Comparison of ENCODE assay signal across 8 cellular contexts in genomic region chr17:181213-182163, GRCh38. TPM values are rescaled to one million over a fixed set of nuclear protein-coding genes. Genes with fewer than 3 reads are reported as not detected.
DNase-seq lines count a peak whose midpoint lies in the region; ATAC-seq, FAIRE-seq and TF ChIP-seq lines count a peak whose summit lies in the region.

DOC2B (minus strand) TSS chr17:181650; CDS start chr17:181479, 171 bp downstream.

- H3K23me2 ChIP-seq in H1 (ENCODE audit: low read depth, low read length): peaks cover 9% of the 10 kb centered on the region; the same call in 1 of the 2 replicates

- no peak for ATAC-seq in HG03354 (IDR thresholded peaks at IDR 0.05; ENCODE audit: poor library complexity, severe bottlenecking, unreplicated experiment)

- H2BK12ac ChIP-seq in H1 (ENCODE audit: low read depth, low read length) (peak within 1 kb of the TSS; percentile 96), mesenchymal stem cell (ENCODE audit: low read length in 2 of 2) (no peak within 1 kb of the TSS)

- H3K27me3 ChIP-seq in CD8-positive, alpha-beta memory T cell (ENCODE audit: insufficient read depth, low read length, poor library complexity, severe bottlenecking): peaks cover 16% of the 10 kb centered on the region
- H3K27me3 ChIP-seq in H1 (replicated peaks in 1 of 4; ENCODE audit: control insufficient read depth in 3 of 4, extremely low read depth in 1 of 4, insufficient read depth in 3 of 4, low read length in 3 of 4) (peaks cover 19 to 62% (median 42%) of the 10 kb centered on the region in 4 experiments), mesenchymal stem cell (ENCODE audit: control insufficient read depth in 1 of 2, insufficient read depth in 1 of 2, low read length in 2 of 2) (peaks cover 72 to 77% of the 10 kb centered on the region in 2 experiments)

- POLR2A ChIA-PET in CD8-positive, alpha-beta memory T cell (lab: Charles Lee): no interaction called here
- POLR2A ChIA-PET in H1 (lab: Charles Lee; ENCODE audit: partially characterized antibody): interaction anchor here (0.9 to 1.9 kb wide), 4 partner anchors 11 to 110 kb away, joined by 3 to 6 read pairs (median 4); no protein-coding TSS in a partner anchor

- H2BK5ac ChIP-seq in H1 (ENCODE audit: low read depth, low read length): no peak within 1 kb of the TSS
- H2BK5ac ChIP-seq in mesenchymal stem cell (ENCODE audit: low read depth, low read length, poor library complexity, severe bottlenecking): no peak within 1 kb of the TSS

- TF ChIP-seq EP300 in H1 (IDR thresholded peaks at IDR 0.05; ENCODE audit: borderline replicate concordance in 1 of 2, low read depth in 2 of 2, low read length in 2 of 2): no peak

- H3K4me3 ChIP-seq in CD8-positive, alpha-beta memory T cell (ENCODE audit: low read length): no peak within 1 kb of the TSS
- H3K4me3 ChIP-seq in H1 (ENCODE audit: extremely low read depth in 1 of 4, insufficient read depth in 2 of 4, low read depth in 3 of 4, low read length in 4 of 4): peak within 1 kb of the TSS; percentile 34 to 73 (median 47)
- peak within 1 kb of the TSS; percentile 28 to 41 for H3K4me3 ChIP-seq in mesenchymal stem cell (ENCODE audit: insufficient read depth in 1 of 2, low read depth in 1 of 2, low read length in 2 of 2)

- no peaks in the 10 kb centered on the region for H3K4me1 ChIP-seq in CD8-positive, alpha-beta memory T cell (ENCODE audit: insufficient read depth, low read length)
- H3K4me1 ChIP-seq in H1 (replicated peaks in 1 of 4; ENCODE audit: control insufficient read depth in 3 of 4, insufficient read depth in 4 of 4, low read length in 3 of 4) (peaks cover 6 to 15% (median 10%) of the 10 kb centered on the region in 4 experiments), mesenchymal stem cell (ENCODE audit: control insufficient read depth, insufficient read depth, low read depth, low read length) (peaks cover 17% of the 10 kb centered on the region)

- WGBS in H1 (ENCODE audit: extremely low coverage in 1 of 2, insufficient coverage in 1 of 2, insufficient read length in 1 of 2, insufficient replicate concordance in 2 of 2, low coverage in 1 of 2, low lambda C conversion rate in 2 of 2, missing lambda C conversion rate in 1 of 2), 2 experiments: 19% methylated on average over 72 of the region's 128 CpGs; no CpG with 5 or more reads in 1 of the 2 experiments
- WGBS in mesenchymal stem cell: 11% methylated on average over 121 of the region's 128 CpGs

- H3K9ac ChIP-seq in H1 (replicated peaks in 1 of 4; ENCODE audit: extremely low read depth in 1 of 4, low read depth in 3 of 4, low read length in 3 of 4): no peak within 1 kb of the TSS; a peak in 2 of 7 replicates
- no peak within 1 kb of the TSS for H3K9ac ChIP-seq in mesenchymal stem cell (ENCODE audit: low read length)

- peak within 1 kb of the TSS; percentile 9 for H3K4ac ChIP-seq in H1 (replicated peaks; ENCODE audit: insufficient read length, low read depth, low read length)
- no peak within 1 kb of the TSS for H3K4ac ChIP-seq in mesenchymal stem cell (ENCODE audit: low read depth in 1 of 2, low read length in 2 of 2)

- H2BK15ac ChIP-seq in H1 (ENCODE audit: low read length) (peak within 1 kb of the TSS; percentile 34; the same call in 1 of the 2 replicates), mesenchymal stem cell (ENCODE audit: low read depth, poor library complexity, severe bottlenecking) (no peak within 1 kb of the TSS)

- H3K79me1 ChIP-seq in H1 (ENCODE audit: low read depth, low read length) (no peaks in the 10 kb centered on the region), mesenchymal stem cell (replicated peaks; ENCODE audit: low read length, poor library complexity, severe bottlenecking) (no peaks in the 10 kb centered on the region)

- CTCF ChIA-PET in CD8-positive, alpha-beta memory T cell (lab: Charles Lee): no interaction called here
- CTCF ChIA-PET in H1 (lab: Charles Lee; ENCODE audit: partially characterized antibody): interaction anchor here (1.1 to 1.8 kb wide), 4 partner anchors 17 to 194 kb away, joined by 3 to 7 read pairs (median 4); no protein-coding TSS in a partner anchor

- H3K4me2 ChIP-seq in H1 (ENCODE audit: insufficient read depth in 1 of 2, low read depth in 2 of 2, low read length in 2 of 2): peak within 1 kb of the TSS; percentile 68 to 79
- peak within 1 kb of the TSS; percentile 73 for H3K4me2 ChIP-seq in mesenchymal stem cell (ENCODE audit: low read length, poor library complexity, severe bottlenecking)

- no peak within 1 kb of the TSS for H3K27ac ChIP-seq in CD8-positive, alpha-beta memory T cell (ENCODE audit: low read depth, low read length)
- no peak within 1 kb of the TSS for H3K27ac ChIP-seq in H1 (ENCODE audit: low read depth, low read length)
- no peak within 1 kb of the TSS for H3K27ac ChIP-seq in mesenchymal stem cell (ENCODE audit: low read length, poor library complexity, severe bottlenecking)

- H3K36me3 ChIP-seq in CD8-positive, alpha-beta memory T cell (ENCODE audit: insufficient read depth, low read length): no peaks in the 10 kb centered on the region
- H3K36me3 ChIP-seq in H1 (ENCODE audit: control insufficient read depth in 2 of 4, insufficient read depth in 4 of 4, low read length in 3 of 4): no peaks in the 10 kb centered on the region
- H3K36me3 ChIP-seq in mesenchymal stem cell (ENCODE audit: control insufficient read depth in 1 of 2, insufficient read depth in 2 of 2, low read depth in 1 of 2, low read length in 2 of 2): peaks cover 0 to 6% of the 10 kb centered on the region in 2 experiments

- peak in 1 of 2 experiments; percentile 7; a peak in 2 of 4 replicates for TF ChIP-seq RAD21 in H1 (IDR thresholded peaks at IDR 0.05 in 1 of 2, conservative IDR thresholded peaks at IDR 0.05 in 1 of 2; ENCODE audit: low read depth in 2 of 2, low read length in 2 of 2)

- H3K27me3 Mint-ChIP-seq in CD8-positive, alpha-beta memory T cell: peaks cover 47 to 49% of the 10 kb centered on the region in 2 donors

- no peak within 1 kb of the TSS for H3K14ac ChIP-seq in H1 (ENCODE audit: insufficient read length)
- no peak within 1 kb of the TSS for H3K14ac ChIP-seq in mesenchymal stem cell (ENCODE audit: low read length in 2 of 2)

- H2BK120ac ChIP-seq in H1 (replicated peaks; ENCODE audit: low read depth, low read length): no peak within 1 kb of the TSS
- no peak within 1 kb of the TSS for H2BK120ac ChIP-seq in mesenchymal stem cell (ENCODE audit: low read depth, low read length)

- no peak for DNase-seq in CD8-positive, alpha-beta memory T cell
- DNase-seq in NCI-H82 treated with DMSO at 0.1 percent for 48 hours (lab: John Stamatoyannopoulos, UW; ENCODE audit: unreplicated experiment) (peak; percentile 25), H1 (ENCODE audit: low read depth in 1 of 2, low spot score in 2 of 2) (peak in 1 of 2 experiments; percentile 57), mesenchymal stem cell (peak; percentile 48), medulla oblongata (ENCODE audit: extremely low spot score) (no peak)
- DNase-seq in effector CD4-positive, alpha-beta T cell: no peak

- H3K9me3 Mint-ChIP-seq in CD8-positive, alpha-beta memory T cell: no peaks in the 10 kb centered on the region

- peak within 1 kb of the TSS; percentile 75 for H3K18ac ChIP-seq in H1 (ENCODE audit: extremely low read depth, low read length)
- H3K18ac ChIP-seq in mesenchymal stem cell (ENCODE audit: low read depth in 1 of 2, low read length in 2 of 2): no peak within 1 kb of the TSS

- H3K23ac ChIP-seq in H1 (ENCODE audit: insufficient read length): no peak within 1 kb of the TSS
- no peak within 1 kb of the TSS for H3K23ac ChIP-seq in mesenchymal stem cell (ENCODE audit: low read length in 2 of 2)

- no peak within 1 kb of the TSS for H3K56ac ChIP-seq in H1 (replicated peaks; ENCODE audit: insufficient read length, low read depth, low read length)

- H4K91ac ChIP-seq in H1 (replicated peaks; ENCODE audit: insufficient read length, low read length): no peak within 1 kb of the TSS
- H4K91ac ChIP-seq in mesenchymal stem cell (ENCODE audit: low read length): no peak within 1 kb of the TSS

- H3K36me3 Mint-ChIP-seq in CD8-positive, alpha-beta memory T cell: no peaks in the 10 kb centered on the region

- H2BK20ac ChIP-seq in H1 (ENCODE audit: low read length): peak within 1 kb of the TSS; percentile 93; the same call in 1 of the 2 replicates

- H3K4me1 Mint-ChIP-seq in CD8-positive, alpha-beta memory T cell: peaks cover 4 to 25% (median 8%) of the 10 kb centered on the region in 3 donors

- peak within 1 kb of the TSS; percentile 94 for H4K8ac ChIP-seq in H1 (ENCODE audit: extremely low read depth, insufficient read depth, low read length)
- H4K8ac ChIP-seq in mesenchymal stem cell (ENCODE audit: low read length): no peak within 1 kb of the TSS

- peak within 1 kb of the TSS; percentile 78; the same call in 1 of the 2 replicates for H2AFZ ChIP-seq in H1 (ENCODE audit: low read length)
- H2AFZ ChIP-seq in mesenchymal stem cell (ENCODE audit: low read depth, low read length): no peak within 1 kb of the TSS

- peak within 1 kb of the TSS; percentile 13 to 67 (median 42) for H3K4me3 Mint-ChIP-seq in CD8-positive, alpha-beta memory T cell

- H4K20me1 ChIP-seq in H1 (replicated peaks in 1 of 2; ENCODE audit: control insufficient read depth in 1 of 2, insufficient read depth in 2 of 2, low read length in 2 of 2): no peaks in the 10 kb centered on the region

- peak within 1 kb of the TSS in 1 of 8 donors; percentile 31 for H3K27ac Mint-ChIP-seq in CD8-positive, alpha-beta memory T cell

- FAIRE-seq in H1 (lab: Jason Lieb, UNC): no peak

- H3K79me2 ChIP-seq in H1 (ENCODE audit: control insufficient read depth in 1 of 2, insufficient read depth in 2 of 2, low read length in 2 of 2): no peaks in the 10 kb centered on the region

- H2AK5ac ChIP-seq in H1 (ENCODE audit: low read depth, low read length): peak within 1 kb of the TSS; percentile 89; the same call in 1 of the 2 replicates
- H2AK5ac ChIP-seq in mesenchymal stem cell (ENCODE audit: low read length, severe bottlenecking): no peak within 1 kb of the TSS

- no peak for TF ChIP-seq POLR2A in H1 (IDR thresholded peaks at IDR 0.05; ENCODE audit: control extremely low read depth in 1 of 2, low read depth in 2 of 2, low read length in 2 of 2)

- no peak within 1 kb of the TSS for H4K5ac ChIP-seq in H1 (ENCODE audit: insufficient read length, low read depth, low read length)

- H3K9me3 ChIP-seq in CD8-positive, alpha-beta memory T cell (ENCODE audit: low read length): no peaks in the 10 kb centered on the region
- H3K9me3 ChIP-seq in H1 (ENCODE audit: insufficient read depth in 2 of 2, low read depth in 1 of 2, low read length in 1 of 2) (no peaks in the 10 kb centered on the region), mesenchymal stem cell (ENCODE audit: control insufficient read depth, low read length) (no peaks in the 10 kb centered on the region)

- peak in 2 of 3 experiments; percentile 3 to 18; a peak in 2 of 4 replicates for TF ChIP-seq CTCF in H1 (IDR thresholded peaks at IDR 0.05; ENCODE audit: control extremely low read depth in 1 of 3, insufficient read depth in 1 of 3, low read depth in 1 of 3, low read length in 3 of 3)
- TF ChIP-seq CTCF in subcutaneous adipose tissue (IDR thresholded peaks at IDR 0.05; ENCODE audit: low read depth): no peak

RNA-seq across cellular contexts. Expression of gene DOC2B, which starts in this region (rescaled TPM):
- total RNA-seq in CD8-positive, alpha-beta memory T cell: under 1 TPM; 0.13 to 0.15 TPM
- polyA plus RNA-seq in CD8-positive, alpha-beta memory T cell: not detected
- total RNA-seq in H1 (2021; fragmentation: NEBNext Ultra II Directional; extraction: Animal tissue kit (Norgen Biotek cat#: 25700)): 3.3 and 4.0 TPM in 2 replicates
- 1.3 and 1.8 TPM in 2 replicates for polyA plus RNA-seq in H1 (2011; rRNA removed)
- polyA plus RNA-seq in H1 (2011; cell fraction: cytosol; rRNA removed): 2.2 TPM
- 2.5 TPM for polyA plus RNA-seq in H1 (2011; cell fraction: nucleus; rRNA removed)
- 1.0 to 1.7 TPM (median 1.5 TPM) in 4 replicates for polyA plus RNA-seq in H1 (2012, experiment 1 of 2)
- 1.3 TPM for polyA plus RNA-seq in H1 (2012, experiment 2 of 2)
- 1.3 TPM for polyA plus RNA-seq in H1 (2013, experiment 1 of 2)
- polyA plus RNA-seq in H1 (2013, experiment 2 of 2): 1.1 TPM
- polyA minus RNA-seq in H1 (2011; rRNA and poly(A)+ RNA removed): 1.9 and 3.6 TPM in 2 replicates
- polyA minus RNA-seq in H1 (2011; cell fraction: cytosol; rRNA and poly(A)+ RNA removed): 2.5 TPM
- 3.1 TPM for polyA minus RNA-seq in H1 (2011; cell fraction: nucleus; rRNA and poly(A)+ RNA removed)
- not detected for polyA plus RNA-seq in mesenchymal stem cell (2013, experiment 1 of 2)
- polyA plus RNA-seq in mesenchymal stem cell (2013, experiment 2 of 2): 0.01 TPM
- total RNA-seq in subcutaneous adipose tissue: 10 to 100 TPM in 3 of 4 donors, 1 to 10 TPM in 1; 5.3 to 45.6 (median 20.5) TPM

Comparison
In these comparisons a context has a peak if more than half of its experiments do, and no peak if none do; other contexts are left out.
1. DNase-seq: peak in NCI-H82 treated with DMSO at 0.1 percent for 48 hours (single experiment) and mesenchymal stem cell (single experiment); none in CD8-positive, alpha-beta memory T cell (0 of 5), medulla oblongata (single experiment) and effector CD4-positive, alpha-beta T cell (single experiment).